In genomic region chr2:3518496-3519254, GRCh38 we compare ENCODE assay signal across 8 cellular contexts. TPM values are rescaled to one million over a fixed set of nuclear protein-coding genes. Genes with fewer than 3 reads are reported as not detected.
A peak's percentile ranks its signal among the peaks of the same experiment; 100 is the strongest.
DNase-seq lines count a peak whose midpoint lies in the region; ATAC-seq, FAIRE-seq and TF ChIP-seq lines count a peak whose summit lies in the region.

No MANE protein-coding gene starts in this region.

- H2BK120ac ChIP-seq in H1 (replicated peaks; ENCODE audit: low read depth, low read length) (peak overlapping the region; percentile 41), mesendoderm (ENCODE audit: low read depth, low read length) (no peak overlapping the region)

- H3K27ac ChIP-seq in H1 (ENCODE audit: low read depth, low read length) (peak overlapping the region; percentile 86; the same call in 1 of the 2 replicates), mesendoderm (ENCODE audit: low read depth, low read length) (peak overlapping the region; percentile 96)

- peaks cover 0 to 11% of the 10 kb centered on the region in 2 experiments; a peak in 1 of 4 replicates for H3K79me2 ChIP-seq in H1 (ENCODE audit: control insufficient read depth in 1 of 2, insufficient read depth in 2 of 2, low read length in 2 of 2)
- H3K79me2 ChIP-seq in mesendoderm (ENCODE audit: control insufficient read depth, insufficient read depth, low read length): peaks cover 2% of the 10 kb centered on the region

- H4K5ac ChIP-seq in H1 (ENCODE audit: insufficient read length, low read depth, low read length): peak overlapping the region; percentile 94
- H4K5ac ChIP-seq in mesendoderm (ENCODE audit: low read length): no peak overlapping the region

- H3K27me3 ChIP-seq in H1 (replicated peaks in 1 of 4; ENCODE audit: control insufficient read depth in 3 of 4, extremely low read depth in 1 of 4, insufficient read depth in 3 of 4, low read length in 3 of 4) (no peaks in the 10 kb centered on the region), mesendoderm (ENCODE audit: insufficient read depth, low read length, poor library complexity) (no peaks in the 10 kb centered on the region)

- H3K79me1 ChIP-seq in H1 (ENCODE audit: low read depth, low read length): no peaks in the 10 kb centered on the region; the same call in 1 of the 2 replicates
- no peaks in the 10 kb centered on the region for H3K79me1 ChIP-seq in mesendoderm (ENCODE audit: low read length)

- H3K9ac ChIP-seq in H1 (replicated peaks in 1 of 4; ENCODE audit: extremely low read depth in 1 of 4, low read depth in 3 of 4, low read length in 3 of 4) (peak overlapping the region; percentile 77 to 84 (median 78)), mesendoderm (ENCODE audit: low read length) (peak overlapping the region; percentile 98)

- no peak overlapping the region for H4K91ac ChIP-seq in H1 (replicated peaks; ENCODE audit: insufficient read length, low read length)

- no peak overlapping the region for H3K14ac ChIP-seq in H1 (ENCODE audit: insufficient read length)

- no peak for FAIRE-seq in H1 (lab: Jason Lieb, UNC)

- H3K4me3 ChIP-seq in H1 (ENCODE audit: extremely low read depth in 1 of 4, insufficient read depth in 2 of 4, low read depth in 3 of 4, low read length in 4 of 4) (peak overlapping the region; percentile 54 to 78 (median 70)), mesendoderm (ENCODE audit: low read length) (peak overlapping the region; percentile 89)

- H3K23ac ChIP-seq in H1 (ENCODE audit: insufficient read length) (no peak overlapping the region), mesendoderm (ENCODE audit: low read length) (peak overlapping the region; percentile 7)

- no peaks in the 10 kb centered on the region for H4K20me1 ChIP-seq in H1 (replicated peaks in 1 of 2; ENCODE audit: control insufficient read depth in 1 of 2, insufficient read depth in 2 of 2, low read length in 2 of 2)

- H3K18ac ChIP-seq in H1 (ENCODE audit: extremely low read depth, low read length) (peak overlapping the region; percentile 90; the same call in 1 of the 2 replicates), mesendoderm (ENCODE audit: low read length) (peak overlapping the region; percentile 96)

- H2AK5ac ChIP-seq in H1 (ENCODE audit: low read depth, low read length) (no peak overlapping the region), mesendoderm (ENCODE audit: low read length) (no peak overlapping the region)

- H3K23me2 ChIP-seq in H1 (ENCODE audit: low read depth, low read length): peaks cover 9% of the 10 kb centered on the region

- no peak overlapping the region for H2AFZ ChIP-seq in H1 (ENCODE audit: low read length)

- no peak for TF ChIP-seq RAD21 in H1 (IDR thresholded peaks at IDR 0.05 in 1 of 2, conservative IDR thresholded peaks at IDR 0.05 in 1 of 2; ENCODE audit: low read depth in 2 of 2, low read length in 2 of 2)

- no peaks in the 10 kb centered on the region for H3K9me3 ChIP-seq in H1 (ENCODE audit: insufficient read depth in 2 of 2, low read depth in 1 of 2, low read length in 1 of 2)

- H3K4ac ChIP-seq in H1 (replicated peaks; ENCODE audit: insufficient read length, low read depth, low read length) (peak overlapping the region; percentile 89), mesendoderm (ENCODE audit: low read depth, low read length) (peak overlapping the region; percentile 91)

- H3K36me3 ChIP-seq in H1 (ENCODE audit: control insufficient read depth in 2 of 4, insufficient read depth in 4 of 4, low read length in 3 of 4) (peaks cover 0 to 4% (median 0%) of the 10 kb centered on the region in 4 experiments; a peak in 1 of 8 replicates), mesendoderm (ENCODE audit: control insufficient read depth, insufficient read depth, low read length) (no peaks in the 10 kb centered on the region)

- CTCF ChIA-PET in H1 (lab: Charles Lee; ENCODE audit: partially characterized antibody): no interaction called here

- peak overlapping the region; percentile 72 to 82 for H3K4me2 ChIP-seq in H1 (ENCODE audit: insufficient read depth in 1 of 2, low read depth in 2 of 2, low read length in 2 of 2)
- peak overlapping the region; percentile 95 for H3K4me2 ChIP-seq in mesendoderm (ENCODE audit: low read length)

- POLR2A ChIA-PET in H1 (lab: Charles Lee; ENCODE audit: partially characterized antibody): interaction anchor here (0.9 to 3.2 kb wide), 10 partner anchors 10 to 141 kb away, joined by 3 to 17 read pairs (median 4); partner anchors contain the start of gene RNASEH1

- H4K8ac ChIP-seq in H1 (ENCODE audit: extremely low read depth, insufficient read depth, low read length) (peak overlapping the region; percentile 96; the same call in 1 of the 2 replicates), mesendoderm (ENCODE audit: low read depth, low read length) (no peak overlapping the region)

- H2BK12ac ChIP-seq in H1 (ENCODE audit: low read depth, low read length): no peak overlapping the region

- peak; percentile 80 for ATAC-seq in GM21360 (IDR thresholded peaks at IDR 0.05; ENCODE audit: unreplicated experiment)

- WGBS in H1 (ENCODE audit: extremely low coverage in 1 of 2, insufficient coverage in 1 of 2, insufficient read length in 1 of 2, insufficient replicate concordance in 2 of 2, low coverage in 1 of 2, low lambda C conversion rate in 2 of 2, missing lambda C conversion rate in 1 of 2), 2 experiments: 1% methylated on average over 49 of the region's 67 CpGs; no CpG with 5 or more reads in 1 of the 2 experiments
- WGBS in mesendoderm (ENCODE audit: extremely low coverage, insufficient coverage, low lambda C conversion rate): no CpG with 5 or more reads among the region's 67 CpGs

- no peak; a peak in 1 of 3 replicates for TF ChIP-seq POLR2A in H1 (IDR thresholded peaks at IDR 0.05; ENCODE audit: control extremely low read depth in 1 of 2, low read depth in 2 of 2, low read length in 2 of 2)

- no peak for TF ChIP-seq EP300 in H1 (IDR thresholded peaks at IDR 0.05; ENCODE audit: borderline replicate concordance in 1 of 2, low read depth in 2 of 2, low read length in 2 of 2)

- H2BK15ac ChIP-seq in H1 (ENCODE audit: low read length): no peak overlapping the region
- H2BK15ac ChIP-seq in mesendoderm (replicated peaks; ENCODE audit: low read depth): no peak overlapping the region

- H3K4me1 ChIP-seq in H1 (replicated peaks in 1 of 4; ENCODE audit: control insufficient read depth in 3 of 4, insufficient read depth in 4 of 4, low read length in 3 of 4) (peaks cover 0 to 3% (median 1%) of the 10 kb centered on the region in 4 experiments; a peak in 3 of 7 replicates), mesendoderm (ENCODE audit: control insufficient read depth, low read depth, low read length) (peaks cover 9% of the 10 kb centered on the region)

- H2BK20ac ChIP-seq in H1 (ENCODE audit: low read length): no peak overlapping the region

- H2BK5ac ChIP-seq in H1 (ENCODE audit: low read depth, low read length): peak overlapping the region; percentile 94
- peak overlapping the region; percentile 73 for H2BK5ac ChIP-seq in mesendoderm (ENCODE audit: low read length)

- H3K56ac ChIP-seq in H1 (replicated peaks; ENCODE audit: insufficient read length, low read depth, low read length) (peak overlapping the region; percentile 83), mesendoderm (ENCODE audit: low read length) (peak overlapping the region; percentile 97)

- DNase-seq in COLO668 (lab: John Stamatoyannopoulos, UW; ENCODE audit: unreplicated experiment): peak; percentile 97
- DNase-seq in HT-29 (ENCODE audit: low spot score): peak; percentile 95
- DNase-seq in NK-92 treated with Interleukin-12 subunit alpha and Interleukin-12 subunit beta, amount 100 ng/mL, for 24 hours (lab: John Stamatoyannopoulos, UW): peak; percentile 96
- DNase-seq in activated CD8-positive, alpha-beta memory T cell treated with anti-CD3 and anti-CD28 coated beads for 48 hours (ENCODE audit: low read depth in 2 of 3, low spot score in 2 of 3): peak; percentile 89 to 99 (median 99)
- DNase-seq in H1 (ENCODE audit: low read depth in 1 of 2, low spot score in 2 of 2): peak; percentile 98 to 99
- peak; percentile 98 for DNase-seq in mesendoderm
- DNase-seq in stimulated activated CD8-positive, alpha-beta memory T cell treated with anti-CD3 and anti-CD28 coated beads, Interleukin-12 subunit alpha, Interleukin-12 subunit beta, amount 100 ng/mL, for 4 hours (ENCODE audit: low read depth): peak; percentile 99

- no peak; a peak in 1 of 4 replicates for TF ChIP-seq CTCF in H1 (IDR thresholded peaks at IDR 0.05; ENCODE audit: control extremely low read depth in 1 of 3, insufficient read depth in 1 of 3, low read depth in 1 of 3, low read length in 3 of 3)

RNA-seq across cellular contexts. Expression of gene ADI1, which starts 0.7 kb away (rescaled TPM):
- total RNA-seq in HT-29 (2014; rRNA removed; shearing (Covaris generic)): 41.7 and 47.4 TPM in 2 replicates
- total RNA-seq in H1 (2021; fragmentation: NEBNext Ultra II Directional; extraction: Animal tissue kit (Norgen Biotek cat#: 25700)): 32.7 and 40.2 TPM in 2 replicates
- polyA plus RNA-seq in H1 (2011; rRNA removed): 12.2 and 13.7 TPM in 2 replicates
- polyA plus RNA-seq in H1 (2011; cell fraction: cytosol; rRNA removed): 19.4 TPM
- polyA plus RNA-seq in H1 (2011; cell fraction: nucleus; rRNA removed): 11.4 TPM
- 20.8 to 26.7 TPM (median 24.0 TPM) in 4 replicates for polyA plus RNA-seq in H1 (2012, experiment 1 of 2)
- polyA plus RNA-seq in H1 (2012, experiment 2 of 2): 30.1 TPM
- 25.8 TPM for polyA plus RNA-seq in H1 (2013, experiment 1 of 2)
- polyA plus RNA-seq in H1 (2013, experiment 2 of 2): 25.8 TPM
- 10.3 and 10.4 TPM in 2 replicates for polyA minus RNA-seq in H1 (2011; rRNA and poly(A)+ RNA removed)
- polyA minus RNA-seq in H1 (2011; cell fraction: cytosol; rRNA and poly(A)+ RNA removed): 8.7 TPM
- 6.1 TPM for polyA minus RNA-seq in H1 (2011; cell fraction: nucleus; rRNA and poly(A)+ RNA removed)
- 35.2 TPM for polyA plus RNA-seq in mesendoderm (2013, experiment 1 of 2)
- polyA plus RNA-seq in mesendoderm (2013, experiment 2 of 2): 34.9 TPM

RNA-seq across cellular contexts. Expression of gene RNASEH1, which starts 39.5 kb away (rescaled TPM):
- 20.0 and 28.1 TPM in 2 replicates for total RNA-seq in HT-29 (2014; rRNA removed; shearing (Covaris generic))
- 40.8 and 42.7 TPM in 2 replicates for total RNA-seq in H1 (2021; fragmentation: NEBNext Ultra II Directional; extraction: Animal tissue kit (Norgen Biotek cat#: 25700))
- 11.7 and 13.9 TPM in 2 replicates for polyA plus RNA-seq in H1 (2011; rRNA removed)
- polyA plus RNA-seq in H1 (2011; cell fraction: cytosol; rRNA removed): 22.5 TPM
- polyA plus RNA-seq in H1 (2011; cell fraction: nucleus; rRNA removed): 15.1 TPM
- polyA plus RNA-seq in H1 (2012, experiment 1 of 2): 31.8 to 34.8 TPM (median 33.6 TPM) in 4 replicates
- 9.2 TPM for polyA plus RNA-seq in H1 (2012, experiment 2 of 2)
- polyA plus RNA-seq in H1 (2013, experiment 1 of 2): 30.0 TPM
- polyA plus RNA-seq in H1 (2013, experiment 2 of 2): 30.4 TPM
- polyA minus RNA-seq in H1 (2011; rRNA and poly(A)+ RNA removed): 11.2 and 11.5 TPM in 2 replicates
- polyA minus RNA-seq in H1 (2011; cell fraction: cytosol; rRNA and poly(A)+ RNA removed): 21.4 TPM
- 21.8 TPM for polyA minus RNA-seq in H1 (2011; cell fraction: nucleus; rRNA and poly(A)+ RNA removed)
- 35.8 TPM for polyA plus RNA-seq in mesendoderm (2013, experiment 1 of 2)
- 37.3 TPM for polyA plus RNA-seq in mesendoderm (2013, experiment 2 of 2)

RNA-seq across cellular contexts. Expression of gene RPS7, which starts 56.4 kb away (rescaled TPM):
- 1,412 and 1,563 TPM in 2 replicates for total RNA-seq in HT-29 (2014; rRNA removed; shearing (Covaris generic))
- total RNA-seq in H1 (2021; fragmentation: NEBNext Ultra II Directional; extraction: Animal tissue kit (Norgen Biotek cat#: 25700)): 1,867 and 1,891 TPM in 2 replicates
- 765 and 1,314 TPM in 2 replicates for polyA plus RNA-seq in H1 (2011; rRNA removed)
- 1,935 TPM for polyA plus RNA-seq in H1 (2011; cell fraction: cytosol; rRNA removed)
- polyA plus RNA-seq in H1 (2011; cell fraction: nucleus; rRNA removed): 982 TPM
- 1,519 to 2,491 TPM (median 1,703 TPM) in 4 replicates for polyA plus RNA-seq in H1 (2012, experiment 1 of 2)
- 1,600 TPM for polyA plus RNA-seq in H1 (2012, experiment 2 of 2)
- polyA plus RNA-seq in H1 (2013, experiment 1 of 2): 4,759 TPM
- 4,618 TPM for polyA plus RNA-seq in H1 (2013, experiment 2 of 2)
- polyA minus RNA-seq in H1 (2011; rRNA and poly(A)+ RNA removed): 203 and 227 TPM in 2 replicates
- polyA minus RNA-seq in H1 (2011; cell fraction: cytosol; rRNA and poly(A)+ RNA removed): 340 TPM
- 248 TPM for polyA minus RNA-seq in H1 (2011; cell fraction: nucleus; rRNA and poly(A)+ RNA removed)
- 4,409 TPM for polyA plus RNA-seq in mesendoderm (2013, experiment 1 of 2)
- polyA plus RNA-seq in mesendoderm (2013, experiment 2 of 2): 4,413 TPM

Comparison
In these comparisons a context has a peak if more than half of its experiments do, and no peak if none do; other contexts are left out.
1. Peak in every context shown above with its lines: DNase-seq, ATAC-seq, H3K4me3 ChIP-seq and H3K27ac ChIP-seq.